In the genomic region with DNA sequence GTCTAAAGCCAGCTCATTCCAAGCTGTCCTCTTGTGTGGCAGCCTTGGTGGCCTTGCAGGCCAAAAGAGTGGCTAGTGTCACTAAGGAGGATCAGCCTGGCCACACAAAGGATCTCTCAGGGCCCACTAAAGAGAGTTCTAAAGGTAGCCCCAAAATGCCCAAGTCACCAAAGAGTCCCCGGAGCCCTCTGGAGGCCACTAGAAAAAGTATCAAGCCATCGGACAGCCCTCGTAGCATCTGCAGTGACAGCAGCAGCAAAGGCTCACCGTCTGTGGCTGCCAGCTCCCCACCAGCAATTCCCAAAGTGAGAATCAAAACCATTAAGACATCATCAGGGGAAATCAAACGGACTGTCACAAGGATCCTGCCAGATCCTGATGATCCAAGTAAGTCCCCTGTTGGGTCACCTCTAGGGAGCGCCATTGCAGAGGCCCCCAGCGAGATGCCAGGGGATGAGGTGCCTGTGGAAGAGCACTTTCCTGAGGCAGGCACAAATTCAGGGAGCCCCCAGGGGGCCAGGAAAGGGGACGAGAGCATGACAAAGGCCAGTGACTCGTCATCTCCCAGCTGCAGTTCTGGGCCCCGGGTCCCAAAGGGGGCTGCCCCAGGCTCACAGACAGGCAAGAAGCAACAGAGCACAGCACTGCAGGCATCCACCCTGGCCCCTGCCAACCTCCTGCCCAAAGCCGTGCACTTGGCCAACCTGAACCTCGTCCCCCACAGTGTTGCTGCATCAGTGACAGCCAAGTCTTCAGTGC, we compare ENCODE assay signal across 20 cellular contexts. TPM values are rescaled to one million over a fixed set of nuclear protein-coding genes. Genes with fewer than 3 reads are reported as not detected.
A peak's percentile ranks its signal among the peaks of the same experiment; 100 is the strongest.
DNase-seq lines count a peak whose midpoint lies in the region; ATAC-seq and TF ChIP-seq lines count a peak whose summit lies in the region.
"Had no signal": no experiment of that assay in that cellular context is flagged by ENCODE, and none has a peak within 500 bp of the region (broad histone marks: within the 10 kb centered on the region; RNA-seq: fewer than 3 reads in every experiment).

No MANE protein-coding gene starts in this region.

- no peak for TF ChIP-seq CTCF in osteocyte (IDR thresholded peaks at IDR 0.05)

- H2AFZ ChIP-seq in neuronal stem cell (ENCODE audit: low read length) = no peak overlapping the region
- H2AFZ ChIP-seq: hepatocyte had no signal

- no peak overlapping the region for H4K91ac ChIP-seq in neuronal stem cell (ENCODE audit: low read depth, low read length, poor library complexity)

- H3K27ac ChIP-seq in HUES48 (ENCODE audit: low read depth, low read length) (peak overlapping the region; percentile 57), neuronal stem cell (replicated peaks; ENCODE audit: low read length) (no peak overlapping the region)
- H3K27ac ChIP-seq: A549, upper lobe of left lung had no signal

- no peak for ATAC-seq in activated CD8-positive, alpha-beta memory T cell treated with anti-CD3 and anti-CD28 coated beads, Interleukin-2, amount 10 ng/mL, durations not matched to agents 7 days and 5 days
- ATAC-seq in HG02870 (IDR thresholded peaks at IDR 0.05; ENCODE audit: unreplicated experiment) = no peak
- ATAC-seq: left colon had no signal

- H3K9me3 ChIP-seq in HUES48 (ENCODE audit: control insufficient read depth, insufficient read depth, low read length) = no peaks in the 10 kb centered on the region
- no peaks in the 10 kb centered on the region for H3K9me3 ChIP-seq in neuronal stem cell (replicated peaks in 1 of 2; ENCODE audit: control insufficient read depth in 2 of 2, insufficient read depth in 1 of 2, low read depth in 1 of 2, low read length in 2 of 2)
- H3K9me3 ChIP-seq: A549, upper lobe of left lung had no signal

- H3K18ac ChIP-seq in neuronal stem cell (ENCODE audit: low read length) = no peak overlapping the region

- no peaks in the 10 kb centered on the region for H3K27me3 Mint-ChIP-seq in activated CD8-positive, alpha-beta memory T cell treated with anti-CD3 and anti-CD28 coated beads, Interleukin-2, amount 10 ng/mL, durations not matched to agents 7 days and 5 days
- H3K27me3 Mint-ChIP-seq in dendritic cell treated with granulocyte-macrophage colony-stimulating factor and Interleukin-4, amounts not matched to agents 40 ng/mL and 50 ng/mL, for 4 days = no peaks in the 10 kb centered on the region
- H3K27me3 Mint-ChIP-seq in osteocyte (ENCODE audit: unreplicated experiment) = no peaks in the 10 kb centered on the region
- H3K27me3 Mint-ChIP-seq: CD4-positive, alpha-beta T cell had no signal

- no peak overlapping the region for H2AK5ac ChIP-seq in neuronal stem cell (ENCODE audit: low read depth, low read length)

- CTCF ChIA-PET in activated CD8-positive, alpha-beta memory T cell treated with anti-CD3 and anti-CD28 coated beads, Interleukin-2, amount 10 ng/mL, durations not matched to agents 7 days and 5 days (lab: Charles Lee) = no interaction called here

- H2BK12ac ChIP-seq in neuronal stem cell (ENCODE audit: low read length) = no peak overlapping the region

- no CpG with 5 or more reads among the region's 12 CpGs for WGBS in neuronal stem cell (ENCODE audit: extremely low coverage in 2 of 2, insufficient read length in 2 of 2, insufficient replicate concordance in 1 of 2), 2 donors

- H3K27ac Mint-ChIP-seq in activated CD8-positive, alpha-beta memory T cell treated with anti-CD3 and anti-CD28 coated beads, Interleukin-2, amount 10 ng/mL, durations not matched to agents 7 days and 5 days = no peak overlapping the region
- H3K27ac Mint-ChIP-seq in dendritic cell treated with granulocyte-macrophage colony-stimulating factor and Interleukin-4, amounts not matched to agents 40 ng/mL and 50 ng/mL, for 4 days = peak overlapping the region; percentile 53
- no peak overlapping the region for H3K27ac Mint-ChIP-seq in osteocyte (ENCODE audit: unreplicated experiment)

- H3K9me3 Mint-ChIP-seq in activated CD8-positive, alpha-beta memory T cell treated with anti-CD3 and anti-CD28 coated beads, Interleukin-2, amount 10 ng/mL, durations not matched to agents 7 days and 5 days (ENCODE audit: low read depth) = no peaks in the 10 kb centered on the region
- H3K9me3 Mint-ChIP-seq in dendritic cell treated with granulocyte-macrophage colony-stimulating factor and Interleukin-4, amounts not matched to agents 40 ng/mL and 50 ng/mL, for 4 days = no peaks in the 10 kb centered on the region
- H3K9me3 Mint-ChIP-seq in osteocyte (ENCODE audit: unreplicated experiment) = no peaks in the 10 kb centered on the region
- H3K9me3 Mint-ChIP-seq: CD4-positive, alpha-beta T cell had no signal

- H3K4me2 ChIP-seq in neuronal stem cell (ENCODE audit: insufficient read depth, low read length, poor library complexity, severe bottlenecking) = no peak overlapping the region
- H3K4me2 ChIP-seq: A549, hepatocyte had no signal

- H3K14ac ChIP-seq in neuronal stem cell (ENCODE audit: low read length) = no peak overlapping the region

- H3K4ac ChIP-seq in neuronal stem cell (ENCODE audit: low read length) = no peak overlapping the region

- intact Hi-C loops in dendritic cell treated with granulocyte-macrophage colony-stimulating factor and Interleukin-4, amounts not matched to agents 40 ng/mL and 50 ng/mL, for 4 days (cut with micrococcal nuclease) = no loop called here

- H3K4me1 ChIP-seq in HUES48 (ENCODE audit: control insufficient read depth, insufficient read depth, low read length) (peaks cover 5% of the 10 kb centered on the region; the same call in 1 of the 2 replicates), neuronal stem cell (ENCODE audit: control insufficient read depth in 2 of 2, insufficient read depth in 1 of 2, low read depth in 1 of 2, low read length in 2 of 2) (no peaks in the 10 kb centered on the region)
- H3K4me1 ChIP-seq: A549 had no signal

- H3K9ac ChIP-seq in HUES48 (ENCODE audit: low read depth, low read length) (no peak overlapping the region), neuronal stem cell (ENCODE audit: low read depth, low read length, poor library complexity) (no peak overlapping the region)

- H3K23ac ChIP-seq in neuronal stem cell (ENCODE audit: low read depth, low read length, poor library complexity) = peak overlapping the region; percentile 69

- no peak overlapping the region for H2BK5ac ChIP-seq in neuronal stem cell (ENCODE audit: low read length)

- H3K27me3 ChIP-seq in HUES48 (ENCODE audit: control insufficient read depth, insufficient read depth, low read length) = no peaks in the 10 kb centered on the region
- H3K27me3 ChIP-seq in neuronal stem cell (ENCODE audit: control insufficient read depth in 3 of 3, insufficient read depth in 3 of 3, low read depth in 1 of 3, low read length in 3 of 3) = no peaks in the 10 kb centered on the region
- H3K27me3 ChIP-seq: hepatocyte, upper lobe of left lung had no signal

- peaks cover 48% of the 10 kb centered on the region for H3K36me3 Mint-ChIP-seq in activated CD8-positive, alpha-beta memory T cell treated with anti-CD3 and anti-CD28 coated beads, Interleukin-2, amount 10 ng/mL, durations not matched to agents 7 days and 5 days
- peaks cover 83% of the 10 kb centered on the region for H3K36me3 Mint-ChIP-seq in dendritic cell treated with granulocyte-macrophage colony-stimulating factor and Interleukin-4, amounts not matched to agents 40 ng/mL and 50 ng/mL, for 4 days (ENCODE audit: low read depth)
- H3K36me3 Mint-ChIP-seq in osteocyte (ENCODE audit: unreplicated experiment) = peaks cover 33% of the 10 kb centered on the region

- H3K36me3 ChIP-seq in HUES48 (ENCODE audit: control insufficient read depth, insufficient read depth, low read length) = peaks cover 37% of the 10 kb centered on the region
- H3K36me3 ChIP-seq in neuronal stem cell (replicated peaks in 1 of 2; ENCODE audit: control insufficient read depth in 2 of 2, insufficient read depth in 2 of 2, low read length in 2 of 2) = peaks cover 24 to 74% of the 10 kb centered on the region in 2 donors

- no peak overlapping the region for H4K8ac ChIP-seq in neuronal stem cell (ENCODE audit: low read depth, low read length)

- DNase-seq in activated CD8-positive, alpha-beta memory T cell treated with anti-CD3 and anti-CD28 coated beads, Interleukin-2, amount 50 U/mL, for 48 hours = peak; percentile 50
- no peak for DNase-seq in activated CD8-positive, alpha-beta memory T cell treated with anti-CD3 and anti-CD28 coated beads, Interleukin-2, amount 10 ng/mL, durations not matched to agents 7 days and 5 days
- DNase-seq in neuronal stem cell (ENCODE audit: low spot score) = no peak
- no peak for DNase-seq in osteocyte (ENCODE audit: extremely low spot score, unreplicated experiment)
- no peak for DNase-seq in NCI-H345 treated with DMSO at 0.1 percent for 48 hours (lab: John Stamatoyannopoulos, UW; ENCODE audit: unreplicated experiment)
- DNase-seq: activated CD4-positive, alpha-beta T cell treated with anti-CD3 and anti-CD28 coated beads, Interleukin-2, amount 50 U/mL, for 4 hours; activated gamma-delta T cell; CD4-positive, alpha-beta T cell; Karpas-422; left colon; NCI-H146; NCI-H510A; OCI-M1; stimulated activated naive CD4-positive, alpha-beta T cell treated with Interleukin-2 at 50 U/mL for 16 hours had no signal

- no peak overlapping the region for H2BK15ac ChIP-seq in neuronal stem cell (ENCODE audit: low read length)

- no peak overlapping the region for H3K4me3 ChIP-seq in HUES48 (ENCODE audit: low read depth, low read length)
- no peak overlapping the region for H3K4me3 ChIP-seq in neuronal stem cell (ENCODE audit: low read length in 2 of 2)
- H3K4me3 ChIP-seq: A549, hepatocyte, upper lobe of left lung had no signal

- H3K79me1 ChIP-seq in neuronal stem cell (ENCODE audit: low read depth, low read length) = no peaks in the 10 kb centered on the region

- H3K4me3 Mint-ChIP-seq in activated CD8-positive, alpha-beta memory T cell treated with anti-CD3 and anti-CD28 coated beads, Interleukin-2, amount 10 ng/mL, durations not matched to agents 7 days and 5 days = no peak overlapping the region
- H3K4me3 Mint-ChIP-seq in dendritic cell treated with granulocyte-macrophage colony-stimulating factor and Interleukin-4, amounts not matched to agents 40 ng/mL and 50 ng/mL, for 4 days = no peak overlapping the region
- no peak overlapping the region for H3K4me3 Mint-ChIP-seq in osteocyte (ENCODE audit: unreplicated experiment)
- H3K4me3 Mint-ChIP-seq: CD4-positive, alpha-beta T cell had no signal

- H2BK120ac ChIP-seq in neuronal stem cell (ENCODE audit: low read depth, low read length) = no peak overlapping the region

- H3K4me1 Mint-ChIP-seq in activated CD8-positive, alpha-beta memory T cell treated with anti-CD3 and anti-CD28 coated beads, Interleukin-2, amount 10 ng/mL, durations not matched to agents 7 days and 5 days = peaks cover 32% of the 10 kb centered on the region
- H3K4me1 Mint-ChIP-seq in dendritic cell treated with granulocyte-macrophage colony-stimulating factor and Interleukin-4, amounts not matched to agents 40 ng/mL and 50 ng/mL, for 4 days (ENCODE audit: low read depth) = peaks cover 43% of the 10 kb centered on the region
- peaks cover 8% of the 10 kb centered on the region for H3K4me1 Mint-ChIP-seq in osteocyte (ENCODE audit: unreplicated experiment)

RNA-seq across cellular contexts. Expression of a gene that starts 33.5 kb away (rescaled TPM):
- total RNA-seq in activated CD8-positive, alpha-beta memory T cell treated with anti-CD3 and anti-CD28 coated beads, Interleukin-2, amount 10 ng/mL, durations not matched to agents 7 days and 5 days = under 1 TPM; 0.23 to 0.35 TPM
- 3.8 TPM for polyA plus RNA-seq in neuronal stem cell (2013, experiment 1 of 2)
- 3.7 TPM for polyA plus RNA-seq in neuronal stem cell (2013, experiment 2 of 2)
- total RNA-seq in osteocyte = 0.27 and 0.37 TPM in 2 replicates

RNA-seq across cellular contexts. Expression of a gene that starts 35.3 kb away (rescaled TPM):
- 10 to 100 TPM; 32.9 to 39.7 TPM for total RNA-seq in activated CD8-positive, alpha-beta memory T cell treated with anti-CD3 and anti-CD28 coated beads, Interleukin-2, amount 10 ng/mL, durations not matched to agents 7 days and 5 days
- 9.5 TPM for polyA plus RNA-seq in neuronal stem cell (2013, experiment 1 of 2)
- 9.8 TPM for polyA plus RNA-seq in neuronal stem cell (2013, experiment 2 of 2)
- total RNA-seq in osteocyte = 30.1 and 31.0 TPM in 2 replicates
